Comparison of ENCODE assay signal across 22 cellular contexts in genomic region chr7:35995334-35995733, GRCh38.
DNase-seq lines count a peak whose midpoint lies in the region; ATAC-seq and TF ChIP-seq lines count a peak whose summit lies in the region.
"Had no signal": no experiment of that assay in that cellular context is flagged by ENCODE, and none has a peak within 500 bp of the region (broad histone marks: within the 10 kb centered on the region; RNA-seq: fewer than 3 reads in every experiment).

No MANE protein-coding gene starts in this region.

- POLR2A ChIA-PET in Panc1 (lab: Charles Lee) (no interaction called here), PC-3 (lab: Charles Lee; ENCODE audit: unreplicated experiment) (no interaction called here)

- H3K79me1 ChIP-seq in neuronal stem cell (ENCODE audit: low read depth, low read length): no peaks in the 10 kb centered on the region

- H4K20me1 ChIP-seq in GM23338 (replicated peaks; ENCODE audit: insufficient read depth): no peaks in the 10 kb centered on the region
- H4K20me1 ChIP-seq in PC-3 (ENCODE audit: low read length): no peaks in the 10 kb centered on the region
- H4K20me1 ChIP-seq: BLaER1 had no signal

- 100% methylated on average over 1 of the region's 4 CpGs; no CpG with 5 or more reads in 1 of the 2 donors for WGBS in neuronal stem cell (ENCODE audit: extremely low coverage in 2 of 2, insufficient read length in 2 of 2, insufficient replicate concordance in 1 of 2), 2 donors

- in situ Hi-C loops in Panc1 (cut with HindIII; ENCODE audit: low pct_unique_long_range_greater_than_20kb, low sequenced_read_pairs): loop anchor here (25.0 kb wide), 2 partner anchors 117 to 317 kb away; no protein-coding TSS in a partner anchor

- H3K79me2 ChIP-seq in GM23338 (replicated peaks; ENCODE audit: insufficient read depth) (no peaks in the 10 kb centered on the region), PC-3 (ENCODE audit: low read length) (no peaks in the 10 kb centered on the region)

- H3K9me2 ChIP-seq in GM23338 (ENCODE audit: insufficient read depth) (peaks cover 9% of the 10 kb centered on the region; the same call in 1 of the 2 replicates), PC-3 (replicated peaks; ENCODE audit: low read length) (no peaks in the 10 kb centered on the region)

- H3K27me3 Mint-ChIP-seq in GM23338 (ENCODE audit: insufficient read depth, low read depth, poor library complexity): no peaks in the 10 kb centered on the region
- H3K27me3 Mint-ChIP-seq in activated naive CD8-positive, alpha-beta T cell treated with anti-CD3 and anti-CD28 coated beads for 36 hours: no peaks in the 10 kb centered on the region

- H3K4me1 ChIP-seq in GM23338 (ENCODE audit: insufficient read depth): no peaks in the 10 kb centered on the region
- H3K4me1 ChIP-seq in Panc1 (ENCODE audit: control insufficient read depth, insufficient read depth, low read length): peaks cover 15% of the 10 kb centered on the region
- H3K4me1 ChIP-seq in neuronal stem cell (ENCODE audit: control insufficient read depth in 2 of 2, insufficient read depth in 1 of 2, low read depth in 1 of 2, low read length in 2 of 2): peaks cover 0 to 5% of the 10 kb centered on the region in 2 donors
- H3K4me1 ChIP-seq in PC-3 (ENCODE audit: insufficient read depth, low read length): peaks cover 35% of the 10 kb centered on the region
- H3K4me1 ChIP-seq: BLaER1, Caco-2 had no signal

- H3F3A ChIP-seq in GM23338 (replicated peaks; ENCODE audit: low read depth) (no peaks in the 10 kb centered on the region), PC-3 (ENCODE audit: low read length, unreplicated experiment) (peaks cover 14% of the 10 kb centered on the region)

- no peaks in the 10 kb centered on the region for H3K9me3 Mint-ChIP-seq in GM23338
- no peaks in the 10 kb centered on the region for H3K9me3 Mint-ChIP-seq in activated naive CD8-positive, alpha-beta T cell treated with anti-CD3 and anti-CD28 coated beads for 36 hours
- H3K9me3 Mint-ChIP-seq: CD8-positive, alpha-beta T cell; H9 had no signal

- H2BK15ac ChIP-seq in neuronal stem cell (ENCODE audit: low read length): peak overlapping the region; percentile 58

- intact Hi-C loops in Panc1 (cut with micrococcal nuclease; ENCODE audit: unreplicated experiment) (no loop called here), PC-3 (cut with micrococcal nuclease) (no loop called here)

- no peak overlapping the region for H3K23ac ChIP-seq in neuronal stem cell (ENCODE audit: low read depth, low read length, poor library complexity)

- no TSS peak for BruUV-seq in Panc1 (replicated peaks; lab: Mats Ljungman, UMichigan)
- BruUV-seq in PC-3 (replicated peaks; lab: Mats Ljungman, UMichigan): no TSS peak

- H3K27ac ChIP-seq in GM23338 (ENCODE audit: low read depth) (no peak overlapping the region), Panc1 (ENCODE audit: low read length) (peak overlapping the region; percentile 5; the same call in 1 of the 2 replicates), neuronal stem cell (replicated peaks; ENCODE audit: low read length) (no peak overlapping the region), PC-3 (ENCODE audit: low read length) (no peak overlapping the region)
- H3K27ac ChIP-seq: BLaER1, C4-2B, GM23248 had no signal

- no peak overlapping the region for H3K14ac ChIP-seq in neuronal stem cell (ENCODE audit: low read length)

- H3K9me3 ChIP-seq in Panc1 (ENCODE audit: control insufficient read depth, insufficient read depth, low read depth, low read length) (no peaks in the 10 kb centered on the region), neuronal stem cell (replicated peaks in 1 of 2; ENCODE audit: control insufficient read depth in 2 of 2, insufficient read depth in 1 of 2, low read depth in 1 of 2, low read length in 2 of 2) (no peaks in the 10 kb centered on the region), PC-3 (ENCODE audit: low read length) (no peaks in the 10 kb centered on the region)
- H3K9me3 ChIP-seq: BLaER1 had no signal

- H2BK12ac ChIP-seq in neuronal stem cell (ENCODE audit: low read length): no peak overlapping the region

- peaks cover 2% of the 10 kb centered on the region; the same call in 1 of the 3 replicates for H3K4me1 Mint-ChIP-seq in GM23338
- peaks cover 3% of the 10 kb centered on the region for H3K4me1 Mint-ChIP-seq in activated naive CD8-positive, alpha-beta T cell treated with anti-CD3 and anti-CD28 coated beads for 36 hours
- H3K4me1 Mint-ChIP-seq: B cell; CD4-positive, CD25-positive, alpha-beta regulatory T cell had no signal

- no peaks in the 10 kb centered on the region for H3K36me3 ChIP-seq in GM23338 (ENCODE audit: insufficient read depth)
- no peaks in the 10 kb centered on the region for H3K36me3 ChIP-seq in Panc1 (ENCODE audit: control insufficient read depth, insufficient read depth, low read length)
- no peaks in the 10 kb centered on the region for H3K36me3 ChIP-seq in neuronal stem cell (replicated peaks in 1 of 2; ENCODE audit: control insufficient read depth in 2 of 2, insufficient read depth in 2 of 2, low read length in 2 of 2)
- H3K36me3 ChIP-seq in PC-3 (ENCODE audit: low read depth, low read length): no peaks in the 10 kb centered on the region
- H3K36me3 ChIP-seq: BLaER1 had no signal

- no peak overlapping the region for H3K27ac Mint-ChIP-seq in GM23338
- no peak overlapping the region for H3K27ac Mint-ChIP-seq in activated naive CD8-positive, alpha-beta T cell treated with anti-CD3 and anti-CD28 coated beads for 36 hours
- H3K27ac Mint-ChIP-seq: B cell; CD4-positive, CD25-positive, alpha-beta regulatory T cell; CD8-positive, alpha-beta T cell; H9 had no signal

- peak overlapping the region; percentile 11 for H3K18ac ChIP-seq in neuronal stem cell (ENCODE audit: low read length)

- H3K4me3 ChIP-seq in GM23338 (no peak overlapping the region), Panc1 (ENCODE audit: low read depth in 2 of 2, low read length in 2 of 2) (no peak overlapping the region), neuronal stem cell (ENCODE audit: low read length in 2 of 2) (no peak overlapping the region), PC-3 (ENCODE audit: low read length) (no peak overlapping the region)
- H3K4me3 ChIP-seq: BLaER1, GM12878, GM23248 had no signal

- peak overlapping the region; percentile 84 for H2AK5ac ChIP-seq in neuronal stem cell (ENCODE audit: low read depth, low read length)

- H2AFZ ChIP-seq in GM23338 (0 out of 2 replicates have a peak overlapping the region, but pooled peaks have one; percentile 28), neuronal stem cell (ENCODE audit: low read length) (no peak overlapping the region), PC-3 (ENCODE audit: low read length) (no peak overlapping the region)
- H2AFZ ChIP-seq: GM23248 had no signal

- DNase-seq in GM23338 (ENCODE audit: low spot score) (no peak), Panc1 (ENCODE audit: low read depth, low spot score) (no peak), left lobe of liver (ENCODE audit: low spot score) (no peak), neuronal stem cell (ENCODE audit: low spot score) (no peak), PC-3 (no peak), DMS53 (lab: John Stamatoyannopoulos, UW) (no peak)
- DNase-seq in activated CD4-positive, CD25-positive, alpha-beta regulatory T cell treated with anti-CD3 and anti-CD28 coated beads, Interleukin-2, amount 50 U/mL, for 72 hours: no peak
- DNase-seq in activated naive CD8-positive, alpha-beta T cell treated with anti-CD3 and anti-CD28 coated beads for 36 hours: no peak
- DNase-seq: Caco-2; CD4-positive, CD25-positive, alpha-beta regulatory T cell; CD8-positive, alpha-beta T cell; DMS153; DMS79; EL; GDM1; GM23248; H9 had no signal

- no peak overlapping the region for H3K4me3 Mint-ChIP-seq in GM23338
- no peak overlapping the region for H3K4me3 Mint-ChIP-seq in activated naive CD8-positive, alpha-beta T cell treated with anti-CD3 and anti-CD28 coated beads for 36 hours
- H3K4me3 Mint-ChIP-seq: B cell; CD4-positive, CD25-positive, alpha-beta regulatory T cell; CD8-positive, alpha-beta T cell; H9 had no signal

- CTCF ChIA-PET in Panc1 (lab: Charles Lee) (interaction anchor here (1.2 kb wide), 1 partner anchor 70 kb away, joined by 4 read pairs; no protein-coding TSS in a partner anchor), PC-3 (lab: Charles Lee) (no interaction called here)

- H3K27me3 ChIP-seq in GM23338 (ENCODE audit: insufficient read depth) (no peaks in the 10 kb centered on the region), Panc1 (ENCODE audit: control insufficient read depth, insufficient read depth, low read length) (no peaks in the 10 kb centered on the region), neuronal stem cell (ENCODE audit: control insufficient read depth in 3 of 3, insufficient read depth in 3 of 3, low read depth in 1 of 3, low read length in 3 of 3) (no peaks in the 10 kb centered on the region), PC-3 (ENCODE audit: low read length) (no peaks in the 10 kb centered on the region)
- H3K27me3 ChIP-seq: BLaER1 had no signal

- ATAC-seq in GM23338 (no peak), Panc1 (no peak), left lobe of liver (peak; percentile 47), PC-3 (no peak)
- ATAC-seq: CD8-positive, alpha-beta T cell; GM12878; HCT116 had no signal

- no peak overlapping the region for H4K8ac ChIP-seq in neuronal stem cell (ENCODE audit: low read depth, low read length)

- no peak overlapping the region for H4K91ac ChIP-seq in neuronal stem cell (ENCODE audit: low read depth, low read length, poor library complexity)

- TF ChIP-seq CTCF in GM23338 (conservative IDR thresholded peaks at IDR 0.05; ENCODE audit: low read depth in 2 of 2) (no peak), Panc1 (IDR thresholded peaks at IDR 0.05) (no peak), PC-3 (conservative IDR thresholded peaks at IDR 0.05; ENCODE audit: low read depth, low read length) (no peak)

- no peak overlapping the region for H3K4ac ChIP-seq in neuronal stem cell (ENCODE audit: low read length)

- H3K4me2 ChIP-seq in GM23338 (no peak overlapping the region), neuronal stem cell (ENCODE audit: insufficient read depth, low read length, poor library complexity, severe bottlenecking) (no peak overlapping the region), PC-3 (ENCODE audit: low read length) (no peak overlapping the region)
- H3K4me2 ChIP-seq: BLaER1 had no signal

- H2BK5ac ChIP-seq in neuronal stem cell (ENCODE audit: low read length): no peak overlapping the region

- H2BK120ac ChIP-seq in neuronal stem cell (ENCODE audit: low read depth, low read length): no peak overlapping the region

- H3K36me3 Mint-ChIP-seq in GM23338 (ENCODE audit: low read depth): no peaks in the 10 kb centered on the region
- H3K36me3 Mint-ChIP-seq in activated naive CD8-positive, alpha-beta T cell treated with anti-CD3 and anti-CD28 coated beads for 36 hours: no peaks in the 10 kb centered on the region
- H3K36me3 Mint-ChIP-seq: CD4-positive, CD25-positive, alpha-beta regulatory T cell; CD8-positive, alpha-beta T cell had no signal

- H3K9ac ChIP-seq in neuronal stem cell (ENCODE audit: low read depth, low read length, poor library complexity) (no peak overlapping the region), PC-3 (ENCODE audit: low read length) (no peak overlapping the region)
- H3K9ac ChIP-seq: BLaER1, GM23248 had no signal

TF ChIP-seq in GM23338, 12 proteins besides CTCF, POLR2A, EP300 and RAD21 (continues in another document):
- TF ChIP-seq ZNF331 (CRISPR knock-in tag; IDR thresholded peaks at IDR 0.05; ENCODE audit: low read depth): no peak
- no peak for TF ChIP-seq POLR2AphosphoS5 (IDR thresholded peaks at IDR 0.05; ENCODE audit: low read depth)
